10 cellular contexts compared by ENCODE assay signal in genomic region chr6:165573671-165574070, GRCh38.
DNase-seq lines count a peak whose midpoint lies in the region; ATAC-seq, FAIRE-seq and TF ChIP-seq lines count a peak whose summit lies in the region.
"Had no signal": no experiment of that assay in that cellular context is flagged by ENCODE, and none has a peak within 500 bp of the region (broad histone marks: within the 10 kb centered on the region; RNA-seq: fewer than 3 reads in every experiment).

No MANE protein-coding gene starts in this region.

- WGBS in pancreas, 2 donors = 7 to 9% methylated on average over 5 of the region's 5 CpGs

- H3K4me3 ChIP-seq in BE2C (ENCODE audit: low read depth, low read length) = no peak overlapping the region
- no peak overlapping the region for H3K4me3 ChIP-seq in pancreas

- peak overlapping the region in 2 of 4 donors; percentile 46 to 48 for H3K27ac ChIP-seq in pancreas

- H3K9me3 ChIP-seq in BE2C (no peaks in the 10 kb centered on the region), pancreas (no peaks in the 10 kb centered on the region)

- no peaks in the 10 kb centered on the region for H3K36me3 ChIP-seq in BE2C
- no peaks in the 10 kb centered on the region for H3K36me3 ChIP-seq in pancreas

- intact Hi-C loops in pancreas (cut with DNase I) = no loop called here

- ATAC-seq in pancreas = peak; percentile 88 to 95 (median 93)
- ATAC-seq in GM21526 (IDR thresholded peaks at IDR 0.05; ENCODE audit: low FRiP score, unreplicated experiment) = no peak

- TF ChIP-seq CTCF in BE2C (IDR thresholded peaks at IDR 0.05; ENCODE audit: low read depth, low read length) (no peak; the same call in 1 of the 2 replicates), pancreas (IDR thresholded peaks at IDR 0.05) (no peak)

- H3K27me3 ChIP-seq in BE2C = no peaks in the 10 kb centered on the region
- H3K27me3 ChIP-seq in pancreas = no peaks in the 10 kb centered on the region

- H3K4me1 ChIP-seq in BE2C = no peaks in the 10 kb centered on the region
- peaks cover 7 to 12% (median 10%) of the 10 kb centered on the region in 3 donors for H3K4me1 ChIP-seq in pancreas

- DNase-seq in BE2C = peak; percentile 17
- DNase-seq in SHP77 treated with DMSO at 0.1 percent for 48 hours (lab: John Stamatoyannopoulos, UW) = peak; percentile 61
- DNase-seq in glomerular visceral epithelial cell (ENCODE audit: extremely low spot score) = peak; percentile 60
- peak in 5 of 6 donors; percentile 55 to 79 (median 56) for DNase-seq in pancreas
- DNase-seq in central memory CD4-positive, alpha-beta T cell = no peak
- DNase-seq in retina = no peak
- no peak for DNase-seq in DMS 273 (lab: John Stamatoyannopoulos, UW; ENCODE audit: unreplicated experiment)
- DNase-seq: activated effector memory CD4-positive, alpha-beta T cell treated with anti-CD3 and anti-CD28 coated beads, Interleukin-2, amount 50 U/mL, for 16 hours; NCI-H2107 had no signal

- no peak for FAIRE-seq in pancreas (lab: Jason Lieb, UNC)

Comparison
In these comparisons a context has a peak if more than half of its experiments do, and no peak if none do; other contexts are left out.
1. DNase-seq: peak in BE2C (single experiment), SHP77 treated with DMSO at 0.1 percent for 48 hours (single experiment), glomerular visceral epithelial cell (single experiment) and pancreas (5 of 6); none in central memory CD4-positive, alpha-beta T cell (single experiment), retina (single experiment) and DMS 273 (single experiment).